In the genomic region with DNA sequence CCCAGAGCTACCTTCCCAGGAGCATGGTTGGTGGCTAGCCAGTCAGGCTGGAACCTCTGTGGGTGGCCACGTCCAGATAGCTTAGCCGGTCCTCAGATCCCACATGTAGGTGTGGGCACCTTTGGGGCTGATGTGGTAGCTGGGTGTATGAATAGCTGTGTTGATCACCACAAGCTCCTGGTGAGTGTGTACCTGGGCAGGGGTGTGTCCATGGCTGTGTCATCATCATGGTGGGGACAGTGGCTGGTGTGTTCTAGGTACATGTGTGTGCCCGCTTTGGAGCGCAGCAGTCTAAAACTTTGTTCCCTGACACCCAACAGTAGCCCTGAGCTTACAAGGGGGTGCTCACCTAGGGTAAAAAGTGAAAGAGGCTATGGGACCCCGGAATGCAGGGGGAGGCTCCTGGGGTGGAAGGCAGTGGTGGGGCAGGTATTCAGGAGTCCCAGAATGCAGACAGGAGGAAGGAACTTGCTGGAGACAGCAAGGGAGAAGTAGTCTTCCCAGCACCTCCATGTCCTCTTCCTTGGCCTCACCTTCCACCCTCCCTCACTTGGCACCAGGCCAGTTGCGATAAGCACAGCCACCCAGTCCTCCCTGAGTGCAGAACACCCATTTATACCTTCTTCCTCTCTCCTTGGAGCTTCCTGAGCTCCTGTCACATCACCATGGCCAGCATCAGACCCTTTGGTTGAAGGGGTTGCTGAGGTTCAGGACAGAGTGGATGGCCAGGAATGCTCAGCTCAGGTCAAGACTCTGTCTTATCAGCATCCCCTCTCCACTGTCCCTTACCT, we compare ENCODE assay signal across 8 cellular contexts. TPM values are rescaled to one million over a fixed set of nuclear protein-coding genes. Genes with fewer than 3 reads are reported as not detected.
DNase-seq lines count a peak whose midpoint lies in the region; ATAC-seq, FAIRE-seq and TF ChIP-seq lines count a peak whose summit lies in the region.

No MANE protein-coding gene starts in this region.

- peak; percentile 60 for FAIRE-seq in GM19239 (lab: Jason Lieb, UNC)

- ATAC-seq in activated CD8-positive, alpha-beta T cell treated with anti-CD3 and anti-CD28 coated beads for 36 hours, result peak; percentile 2
- no peak for ATAC-seq in GM19467 (IDR thresholded peaks at IDR 0.05; ENCODE audit: unreplicated experiment)
- no peak for ATAC-seq in GM21447 (IDR thresholded peaks at IDR 0.05; ENCODE audit: unreplicated experiment)

- H3K9ac ChIP-seq in skeletal muscle satellite cell (ENCODE audit: low read depth, low read length), result no peak overlapping the region

- DNase-seq in GM19239 (ENCODE audit: insufficient read length, low spot score), result no peak
- peak; percentile 75 for DNase-seq in activated CD8-positive, alpha-beta T cell treated with anti-CD3 and anti-CD28 coated beads for 36 hours
- DNase-seq in fibroblast of villous mesenchyme (ENCODE audit: low read depth), result no peak
- DNase-seq in GF-D8 (lab: John Stamatoyannopoulos, UW), result no peak
- DNase-seq in globus pallidus (ENCODE audit: low spot score), result no peak

- H3K9me3 Mint-ChIP-seq in activated CD8-positive, alpha-beta T cell treated with anti-CD3 and anti-CD28 coated beads for 36 hours, result no peaks in the 10 kb centered on the region

- H3K4me3 ChIP-seq in fibroblast of villous mesenchyme (ENCODE audit: low read depth, low read length) (peak overlapping the region; percentile 74), skeletal muscle satellite cell (ENCODE audit: low read length) (peak overlapping the region; percentile 81)

- intact Hi-C loops in activated CD8-positive, alpha-beta T cell treated with anti-CD3 and anti-CD28 coated beads for 36 hours (cut with micrococcal nuclease), result no loop called here

- peak overlapping the region; percentile 100 for H3K27ac Mint-ChIP-seq in activated CD8-positive, alpha-beta T cell treated with anti-CD3 and anti-CD28 coated beads for 36 hours

- H3K4me2 ChIP-seq in skeletal muscle satellite cell (ENCODE audit: low read length), result peak overlapping the region; percentile 99

- no peaks in the 10 kb centered on the region for H3K27me3 Mint-ChIP-seq in activated CD8-positive, alpha-beta T cell treated with anti-CD3 and anti-CD28 coated beads for 36 hours

- no peak for TF ChIP-seq CTCF in activated CD8-positive, alpha-beta T cell treated with anti-CD3 and anti-CD28 coated beads for 36 hours (IDR thresholded peaks at IDR 0.05)
- TF ChIP-seq CTCF in fibroblast of villous mesenchyme (IDR thresholded peaks at IDR 0.05; ENCODE audit: insufficient read depth, low read depth, low read length), result no peak

- no peaks in the 10 kb centered on the region for H3K9me3 ChIP-seq in skeletal muscle satellite cell (replicated peaks; ENCODE audit: low read length)

- no peaks in the 10 kb centered on the region for H3K36me3 ChIP-seq in skeletal muscle satellite cell (ENCODE audit: insufficient read depth, low read length)

- CTCF ChIA-PET in activated CD8-positive, alpha-beta T cell treated with anti-CD3 and anti-CD28 coated beads for 36 hours (lab: Charles Lee), result interaction anchor here (0.7 to 25.1 kb wide), 6 partner anchors 10 to 761 kb away, joined by 3 to 769 read pairs (median 41); partner anchors contain the start of genes C3orf18 and HEMK1

- POLR2A ChIA-PET in activated CD8-positive, alpha-beta T cell treated with anti-CD3 and anti-CD28 coated beads for 36 hours (lab: Charles Lee), result interaction anchor here (0.9 to 25.8 kb wide), 15 partner anchors 2 to 777 kb away, joined by 3 to 2276 read pairs (median 6); partner anchors contain the start of genes C3orf18, CISH, DOCK3 and HEMK1

- H3K4me3 Mint-ChIP-seq in activated CD8-positive, alpha-beta T cell treated with anti-CD3 and anti-CD28 coated beads for 36 hours, result peak overlapping the region; percentile 94

- H3K27me3 ChIP-seq in skeletal muscle satellite cell (ENCODE audit: control insufficient read depth, insufficient read depth, low read length), result no peaks in the 10 kb centered on the region

- peaks cover 97% of the 10 kb centered on the region for H3K36me3 Mint-ChIP-seq in activated CD8-positive, alpha-beta T cell treated with anti-CD3 and anti-CD28 coated beads for 36 hours (ENCODE audit: low read depth)

- peaks cover 13% of the 10 kb centered on the region for H3K4me1 Mint-ChIP-seq in activated CD8-positive, alpha-beta T cell treated with anti-CD3 and anti-CD28 coated beads for 36 hours (ENCODE audit: low read depth)

- peaks cover 16% of the 10 kb centered on the region for H3K4me1 ChIP-seq in skeletal muscle satellite cell (ENCODE audit: control insufficient read depth, insufficient read depth, low read length)

RNA-seq across cellular contexts. Expression of gene CISH, which starts 1.2 kb away (rescaled TPM):
- 100 to 1,000 TPM; 307 to 308 TPM for total RNA-seq in activated CD8-positive, alpha-beta T cell treated with anti-CD3 and anti-CD28 coated beads for 36 hours
- 0.86 and 0.97 TPM in 2 replicates for total RNA-seq in fibroblast of villous mesenchyme
- 0.44 and 0.76 TPM in 2 replicates for total RNA-seq in skeletal muscle satellite cell (2012; rRNA removed)

RNA-seq across cellular contexts. Expression of gene MAPKAPK3, which starts 6.6 kb away (rescaled TPM):
- 100 to 1,000 TPM; 204 to 205 TPM for total RNA-seq in activated CD8-positive, alpha-beta T cell treated with anti-CD3 and anti-CD28 coated beads for 36 hours
- total RNA-seq in fibroblast of villous mesenchyme, result 19.0 and 26.7 TPM in 2 replicates
- total RNA-seq in skeletal muscle satellite cell (2012; rRNA removed), result 107 and 123 TPM in 2 replicates

RNA-seq across cellular contexts. Expression of gene HEMK1, which starts 41.1 kb away (rescaled TPM):
- 100 to 1,000 TPM in 1 of 2 experiments, 10 to 100 TPM in 1; 97.1 to 101 TPM for total RNA-seq in activated CD8-positive, alpha-beta T cell treated with anti-CD3 and anti-CD28 coated beads for 36 hours
- 8.6 and 10.0 TPM in 2 replicates for total RNA-seq in fibroblast of villous mesenchyme
- total RNA-seq in skeletal muscle satellite cell (2012; rRNA removed), result 9.6 and 9.9 TPM in 2 replicates

RNA-seq across cellular contexts. Expression of gene C3orf18, which starts 42.8 kb away (rescaled TPM):
- total RNA-seq in activated CD8-positive, alpha-beta T cell treated with anti-CD3 and anti-CD28 coated beads for 36 hours, result 10 to 100 TPM; 37.9 to 41.3 TPM
- 9.1 and 13.5 TPM in 2 replicates for total RNA-seq in fibroblast of villous mesenchyme
- total RNA-seq in skeletal muscle satellite cell (2012; rRNA removed), result 6.8 and 7.6 TPM in 2 replicates

Comparison
In these comparisons a context has a peak if more than half of its experiments do, and no peak if none do; other contexts are left out.
1. RNA of gene CISH, which starts 1.2 kb away (total RNA-seq): 307 to 308 TPM in activated CD8-positive, alpha-beta T cell treated with anti-CD3 and anti-CD28 coated beads for 36 hours; 0.86 to 0.97 TPM in fibroblast of villous mesenchyme; every median in the first group is over 100 times any median in the second.